Comparison of ENCODE assay signal across 2 cellular contexts in genomic region chr16:81514568-81515258, GRCh38.
TF ChIP-seq lines count a peak whose summit lies in the region.

No MANE protein-coding gene starts in this region.

TF ChIP-seq in K562, 482 proteins besides CTCF, POLR2A, EP300 and RAD21:
- TF ChIP-seq CREB3L1 (IDR thresholded peaks at IDR 0.05; ENCODE audit: borderline replicate concordance, low read depth) (no peak), ZNF318 (IDR thresholded peaks at IDR 0.05; ENCODE audit: borderline replicate concordance in 1 of 2, low read depth in 1 of 2) (no peak), NCOA6 (IDR thresholded peaks at IDR 0.05) (no peak), ESRRA (IDR thresholded peaks at IDR 0.05; ENCODE audit: borderline replicate concordance, low read depth) (peak; percentile 78; the same call in 1 of the 2 replicates), TAF15 (IDR thresholded peaks at IDR 0.05; ENCODE audit: low read depth, low read length) (no peak), RBM25 (IDR thresholded peaks at IDR 0.05; ENCODE audit: low read depth, low read length, severe bottlenecking) (peak; percentile 48), BCOR (IDR thresholded peaks at IDR 0.05) (peak; percentile 21; the same call in 1 of the 2 replicates), TCFL5 (CRISPR knock-in tag; conservative IDR thresholded peaks at IDR 0.05) (no peak), ADNP (tag; IDR thresholded peaks at IDR 0.05) (0 out of 2 replicates have a peak, but pooled peaks have one; percentile 28)
- TF ChIP-seq, protein P1, sequence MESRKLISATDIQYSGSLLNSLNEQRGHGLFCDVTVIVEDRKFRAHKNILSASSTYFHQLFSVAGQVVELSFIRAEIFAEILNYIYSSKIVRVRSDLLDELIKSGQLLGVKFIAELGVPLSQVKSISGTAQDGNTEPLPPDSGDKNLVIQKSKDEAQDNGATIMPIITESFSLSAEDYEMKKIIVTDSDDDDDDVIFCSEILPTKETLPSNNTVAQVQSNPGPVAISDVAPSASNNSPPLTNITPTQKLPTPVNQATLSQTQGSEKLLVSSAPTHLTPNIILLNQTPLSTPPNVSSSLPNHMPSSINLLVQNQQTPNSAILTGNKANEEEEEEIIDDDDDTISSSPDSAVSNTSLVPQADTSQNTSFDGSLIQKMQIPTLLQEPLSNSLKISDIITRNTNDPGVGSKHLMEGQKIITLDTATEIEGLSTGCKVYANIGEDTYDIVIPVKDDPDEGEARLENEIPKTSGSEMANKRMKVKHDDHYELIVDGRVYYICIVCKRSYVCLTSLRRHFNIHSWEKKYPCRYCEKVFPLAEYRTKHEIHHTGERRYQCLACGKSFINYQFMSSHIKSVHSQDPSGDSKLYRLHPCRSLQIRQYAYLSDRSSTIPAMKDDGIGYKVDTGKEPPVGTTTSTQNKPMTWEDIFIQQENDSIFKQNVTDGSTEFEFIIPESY (CRISPR knock-in tag; IDR thresholded peaks at IDR 0.05), result 0 out of 2 replicates have a peak, but pooled peaks have one; percentile 0
TF ChIP-seq in K562: peak in this region for 5.

TF ChIP-seq in HepG2, 621 proteins besides CTCF, POLR2A, EP300 and RAD21:
- TF ChIP-seq ZNF430 (CRISPR knock-in tag; IDR thresholded peaks at IDR 0.05) (no peak), ZKSCAN8 (CRISPR knock-in tag; IDR thresholded peaks at IDR 0.05; ENCODE audit: borderline replicate concordance) (no peak), ZNF296 (CRISPR knock-in tag; conservative IDR thresholded peaks at IDR 0.05) (0 out of 2 replicates have a peak, but pooled peaks have one; percentile 33), CEBPB (IDR thresholded peaks at IDR 0.05; ENCODE audit: borderline replicate concordance, low read depth, low read length) (no peak), EZH2 (conservative IDR thresholded peaks at IDR 0.05; ENCODE audit: low read depth, low read length) (no peak), ZFAT (CRISPR knock-in tag; conservative IDR thresholded peaks at IDR 0.05) (no peak), AHR (CRISPR knock-in tag; IDR thresholded peaks at IDR 0.05) (no peak), PHF5A (CRISPR knock-in tag; IDR thresholded peaks at IDR 0.05; ENCODE audit: low read depth, unreplicated experiment) (no peak), ZBTB34 (CRISPR knock-in tag; IDR thresholded peaks at IDR 0.05) (no peak), ZNF652 (CRISPR knock-in tag; IDR thresholded peaks at IDR 0.05; ENCODE audit: borderline replicate concordance, low read depth) (no peak), CENPBD1 (CRISPR knock-in tag; IDR thresholded peaks at IDR 0.05; ENCODE audit: borderline replicate concordance, low read depth) (no peak), YY1 (IDR thresholded peaks at IDR 0.05; ENCODE audit: insufficient read depth, insufficient replicate concordance, low read depth, low read length) (no peak), HCFC1 (IDR thresholded peaks at IDR 0.05; ENCODE audit: low read depth, low read length) (no peak), ZNF235 (CRISPR knock-in tag; IDR thresholded peaks at IDR 0.05; ENCODE audit: borderline replicate concordance) (no peak), KLF15 (CRISPR knock-in tag; IDR thresholded peaks at IDR 0.05; ENCODE audit: borderline replicate concordance) (no peak), ZNF362 (CRISPR knock-in tag; IDR thresholded peaks at IDR 0.05; ENCODE audit: borderline replicate concordance) (no peak), SOX5 (CRISPR knock-in tag; IDR thresholded peaks at IDR 0.05; ENCODE audit: borderline replicate concordance) (no peak), CBX2 (IDR thresholded peaks at IDR 0.05; ENCODE audit: low read depth, low read length) (no peak), CBX2 (CRISPR knock-in tag; IDR thresholded peaks at IDR 0.05; ENCODE audit: low read depth) (no peak), IRF9 (CRISPR knock-in tag; IDR thresholded peaks at IDR 0.05; ENCODE audit: borderline replicate concordance) (0 out of 2 replicates have a peak, but pooled peaks have one; percentile 27), ZNF629 (CRISPR knock-in tag; conservative IDR thresholded peaks at IDR 0.05) (peak; percentile 89), ZNF598 (CRISPR knock-in tag; IDR thresholded peaks at IDR 0.05; ENCODE audit: borderline replicate concordance) (no peak)
- TF ChIP-seq, protein P2, sequence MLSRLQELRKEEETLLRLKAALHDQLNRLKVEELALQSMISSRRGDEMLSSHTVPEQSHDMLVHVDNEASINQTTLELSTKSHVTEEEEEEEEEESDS (CRISPR knock-in tag; IDR thresholded peaks at IDR 0.05; ENCODE audit: borderline replicate concordance), result no peak
- TF ChIP-seq, protein P3, sequence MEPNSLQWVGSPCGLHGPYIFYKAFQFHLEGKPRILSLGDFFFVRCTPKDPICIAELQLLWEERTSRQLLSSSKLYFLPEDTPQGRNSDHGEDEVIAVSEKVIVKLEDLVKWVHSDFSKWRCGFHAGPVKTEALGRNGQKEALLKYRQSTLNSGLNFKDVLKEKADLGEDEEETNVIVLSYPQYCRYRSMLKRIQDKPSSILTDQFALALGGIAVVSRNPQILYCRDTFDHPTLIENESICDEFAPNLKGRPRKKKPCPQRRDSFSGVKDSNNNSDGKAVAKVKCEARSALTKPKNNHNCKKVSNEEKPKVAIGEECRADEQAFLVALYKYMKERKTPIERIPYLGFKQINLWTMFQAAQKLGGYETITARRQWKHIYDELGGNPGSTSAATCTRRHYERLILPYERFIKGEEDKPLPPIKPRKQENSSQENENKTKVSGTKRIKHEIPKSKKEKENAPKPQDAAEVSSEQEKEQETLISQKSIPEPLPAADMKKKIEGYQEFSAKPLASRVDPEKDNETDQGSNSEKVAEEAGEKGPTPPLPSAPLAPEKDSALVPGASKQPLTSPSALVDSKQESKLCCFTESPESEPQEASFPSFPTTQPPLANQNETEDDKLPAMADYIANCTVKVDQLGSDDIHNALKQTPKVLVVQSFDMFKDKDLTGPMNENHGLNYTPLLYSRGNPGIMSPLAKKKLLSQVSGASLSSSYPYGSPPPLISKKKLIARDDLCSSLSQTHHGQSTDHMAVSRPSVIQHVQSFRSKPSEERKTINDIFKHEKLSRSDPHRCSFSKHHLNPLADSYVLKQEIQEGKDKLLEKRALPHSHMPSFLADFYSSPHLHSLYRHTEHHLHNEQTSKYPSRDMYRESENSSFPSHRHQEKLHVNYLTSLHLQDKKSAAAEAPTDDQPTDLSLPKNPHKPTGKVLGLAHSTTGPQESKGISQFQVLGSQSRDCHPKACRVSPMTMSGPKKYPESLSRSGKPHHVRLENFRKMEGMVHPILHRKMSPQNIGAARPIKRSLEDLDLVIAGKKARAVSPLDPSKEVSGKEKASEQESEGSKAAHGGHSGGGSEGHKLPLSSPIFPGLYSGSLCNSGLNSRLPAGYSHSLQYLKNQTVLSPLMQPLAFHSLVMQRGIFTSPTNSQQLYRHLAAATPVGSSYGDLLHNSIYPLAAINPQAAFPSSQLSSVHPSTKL (CRISPR knock-in tag; IDR thresholded peaks at IDR 0.05), result no peak
- TF ChIP-seq, protein P4, sequence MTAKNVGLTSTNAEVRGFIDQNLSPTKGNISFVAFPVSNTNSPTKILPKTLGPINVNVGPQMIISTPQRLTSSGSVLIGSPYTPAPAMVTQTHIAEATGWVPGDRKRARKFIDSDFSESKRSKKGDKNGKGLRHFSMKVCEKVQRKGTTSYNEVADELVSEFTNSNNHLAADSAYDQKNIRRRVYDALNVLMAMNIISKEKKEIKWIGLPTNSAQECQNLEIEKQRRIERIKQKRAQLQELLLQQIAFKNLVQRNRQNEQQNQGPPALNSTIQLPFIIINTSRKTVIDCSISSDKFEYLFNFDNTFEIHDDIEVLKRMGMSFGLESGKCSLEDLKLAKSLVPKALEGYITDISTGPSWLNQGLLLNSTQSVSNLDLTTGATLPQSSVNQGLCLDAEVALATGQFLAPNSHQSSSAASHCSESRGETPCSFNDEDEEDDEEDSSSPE (CRISPR knock-in tag; IDR thresholded peaks at IDR 0.05), result no peak
